8 cellular contexts compared by ENCODE assay signal in genomic region chr20:38031957-38032356, GRCh38. TPM values are rescaled to one million over a fixed set of nuclear protein-coding genes. Genes with fewer than 3 reads are reported as not detected.
DNase-seq lines count a peak whose midpoint lies in the region; ATAC-seq and TF ChIP-seq lines count a peak whose summit lies in the region.

No MANE protein-coding gene starts in this region.

- no peaks in the 10 kb centered on the region for H3K27me3 ChIP-seq in smooth muscle cell (ENCODE audit: low read depth)

- peaks cover 17% of the 10 kb centered on the region for H4K20me1 ChIP-seq in smooth muscle cell (ENCODE audit: low read depth)

- DNase-seq in activated T-cell treated with anti-CD3 and anti-CD28 coated beads, Interleukin-2, amount 50 U/mL, for 4 hours = no peak
- no peak for DNase-seq in activated T-cell treated with anti-CD3 and anti-CD28 coated beads, Interleukin-2, amount 50 U/mL, for 1 hour
- peak; percentile 66 for DNase-seq in RKO (ENCODE audit: low spot score)
- no peak for DNase-seq in endothelial cell (ENCODE audit: low spot score)
- DNase-seq in smooth muscle cell (lab: John Stamatoyannopoulos, UW; ENCODE audit: unreplicated experiment) = no peak
- DNase-seq in HPDE6-E6E7 (ENCODE audit: extremely low spot score) = no peak
- DNase-seq in retina = no peak

- no peak for ATAC-seq in activated T-cell treated with anti-CD3 and anti-CD28 coated beads, Interleukin-2, amount 50 U/mL, for 4 hours
- ATAC-seq in GM21367 (IDR thresholded peaks at IDR 0.05; ENCODE audit: unreplicated experiment) = no peak

- H3K9me3 Mint-ChIP-seq in activated T-cell treated with anti-CD3 and anti-CD28 coated beads, Interleukin-2, amount 50 U/mL, for 4 hours = peaks cover 4% of the 10 kb centered on the region
- H3K9me3 Mint-ChIP-seq in endothelial cell (ENCODE audit: unreplicated experiment) = no peaks in the 10 kb centered on the region

- H3F3A ChIP-seq in smooth muscle cell (ENCODE audit: low read depth) = no peaks in the 10 kb centered on the region

- no peak overlapping the region for H3K27ac ChIP-seq in smooth muscle cell (ENCODE audit: low read depth)

- no peaks in the 10 kb centered on the region for H3K27me3 Mint-ChIP-seq in activated T-cell treated with anti-CD3 and anti-CD28 coated beads, Interleukin-2, amount 50 U/mL, for 4 hours (ENCODE audit: low read depth)
- H3K27me3 Mint-ChIP-seq in endothelial cell (ENCODE audit: unreplicated experiment) = peaks cover 7% of the 10 kb centered on the region

- H3K4me3 ChIP-seq in smooth muscle cell = no peak overlapping the region

- TF ChIP-seq CTCF in endothelial cell (IDR thresholded peaks at IDR 0.05; ENCODE audit: unreplicated experiment) (no peak), smooth muscle cell (IDR thresholded peaks at IDR 0.05; ENCODE audit: borderline replicate concordance, insufficient read depth, poor library complexity, severe bottlenecking) (no peak)

- H2AFZ ChIP-seq in smooth muscle cell (ENCODE audit: low read depth) = no peak overlapping the region

- H3K36me3 Mint-ChIP-seq in activated T-cell treated with anti-CD3 and anti-CD28 coated beads, Interleukin-2, amount 50 U/mL, for 4 hours (ENCODE audit: insufficient read depth) = peaks cover 3% of the 10 kb centered on the region
- H3K36me3 Mint-ChIP-seq in endothelial cell (ENCODE audit: low read depth, unreplicated experiment) = peaks cover 5% of the 10 kb centered on the region

- peaks cover 64% of the 10 kb centered on the region for H3K4me1 Mint-ChIP-seq in activated T-cell treated with anti-CD3 and anti-CD28 coated beads, Interleukin-2, amount 50 U/mL, for 4 hours (ENCODE audit: low read depth)
- peaks cover 37% of the 10 kb centered on the region for H3K4me1 Mint-ChIP-seq in endothelial cell (ENCODE audit: unreplicated experiment)

- peaks cover 97% of the 10 kb centered on the region for H3K79me2 ChIP-seq in smooth muscle cell (ENCODE audit: low read depth)

- H3K4me3 Mint-ChIP-seq in activated T-cell treated with anti-CD3 and anti-CD28 coated beads, Interleukin-2, amount 50 U/mL, for 4 hours = peak overlapping the region; percentile 96
- peak overlapping the region; percentile 98 for H3K4me3 Mint-ChIP-seq in endothelial cell (ENCODE audit: unreplicated experiment)

- WGBS in smooth muscle cell (ENCODE audit: low lambda C conversion rate) = 96% methylated on average over 3 of the region's 3 CpGs

- H3K4me1 ChIP-seq in smooth muscle cell (ENCODE audit: low read depth) = peaks cover 20% of the 10 kb centered on the region

- no peak overlapping the region for H3K9ac ChIP-seq in smooth muscle cell (ENCODE audit: low read depth)

- H3K9me3 ChIP-seq in smooth muscle cell (replicated peaks; ENCODE audit: low read depth) = no peaks in the 10 kb centered on the region

- peak overlapping the region; percentile 32 for H3K27ac Mint-ChIP-seq in endothelial cell (ENCODE audit: unreplicated experiment)

- peak overlapping the region; percentile 99 for H3K4me2 ChIP-seq in smooth muscle cell

- no peaks in the 10 kb centered on the region for H3K36me3 ChIP-seq in smooth muscle cell (ENCODE audit: low read depth)

RNA-seq across cellular contexts. Expression of gene TTI1, which starts 1.3 kb away (rescaled TPM):
- total RNA-seq in activated T-cell treated with anti-CD3 and anti-CD28 coated beads, Interleukin-2, amount 50 U/mL, for 4 hours = 10 to 100 TPM; 31.3 to 35.5 (median 35.0) TPM
- total RNA-seq in endothelial cell (ENCODE audit: unreplicated experiment) (31.9 TPM), smooth muscle cell (17.0 and 20.4 TPM in 2 replicates)
- 14.2 and 20.0 TPM in 2 replicates for polyA plus RNA-seq in smooth muscle cell

RNA-seq across cellular contexts. Expression of gene RPRD1B, which starts 1.6 kb away (rescaled TPM):
- 10 to 100 TPM; 38.6 to 40.4 (median 39.6) TPM for total RNA-seq in activated T-cell treated with anti-CD3 and anti-CD28 coated beads, Interleukin-2, amount 50 U/mL, for 4 hours
- 24.1 TPM for total RNA-seq in endothelial cell (ENCODE audit: unreplicated experiment)
- total RNA-seq in smooth muscle cell = 40.2 and 59.1 TPM in 2 replicates
- polyA plus RNA-seq in smooth muscle cell = 13.5 and 19.6 TPM in 2 replicates
